17 cellular contexts compared by ENCODE assay signal in the genomic region with DNA sequence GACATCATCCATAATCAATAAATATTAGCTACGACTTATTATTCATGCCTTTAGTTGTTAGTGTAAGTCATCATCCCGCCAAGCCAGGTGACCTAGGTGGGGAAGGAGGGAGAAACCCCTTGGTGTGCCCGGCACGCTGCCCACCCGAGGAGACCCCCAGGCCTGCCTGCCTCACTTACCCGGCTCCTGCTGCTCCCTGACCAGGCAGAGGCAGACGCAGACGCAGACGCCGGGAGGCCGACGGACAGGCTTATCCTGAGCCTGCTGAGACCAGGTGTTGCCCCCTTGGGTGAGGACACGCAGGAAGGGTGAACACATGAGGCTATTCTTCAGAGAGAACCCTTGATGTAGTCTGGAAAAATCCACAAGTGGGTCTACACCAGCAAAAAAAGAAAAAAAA.
DNase-seq lines count a peak whose midpoint lies in the region; ATAC-seq, FAIRE-seq and TF ChIP-seq lines count a peak whose summit lies in the region.
"Had no signal": no experiment of that assay in that cellular context is flagged by ENCODE, and none has a peak within 500 bp of the region (broad histone marks: within the 10 kb centered on the region; RNA-seq: fewer than 3 reads in every experiment).

No MANE protein-coding gene starts in this region.

- H3K36me3 ChIP-seq in mesenchymal stem cell (ENCODE audit: control insufficient read depth in 1 of 2, insufficient read depth in 2 of 2, low read depth in 1 of 2, low read length in 2 of 2) (no peaks in the 10 kb centered on the region), suprapubic skin (no peaks in the 10 kb centered on the region)
- H3K36me3 ChIP-seq: HAP-1 had no signal

- H3K4me1 ChIP-seq in mesenchymal stem cell (ENCODE audit: control insufficient read depth, insufficient read depth, low read depth, low read length) (peaks cover 2% of the 10 kb centered on the region), suprapubic skin (no peaks in the 10 kb centered on the region)
- H3K4me1 ChIP-seq: A549, HAP-1 had no signal

- TF ChIP-seq CTCF in D721Med (IDR thresholded peaks at IDR 0.05; ENCODE audit: insufficient read depth, missing control alignments) (no peak), coronary artery (IDR thresholded peaks at IDR 0.05) (no peak), suprapubic skin (IDR thresholded peaks at IDR 0.05) (no peak)

- H3K9me3 ChIP-seq in mesenchymal stem cell (ENCODE audit: control insufficient read depth, low read length) (no peaks in the 10 kb centered on the region), suprapubic skin (no peaks in the 10 kb centered on the region)
- H3K9me3 ChIP-seq: A549, HAP-1 had no signal

- H2BK5ac ChIP-seq in mesenchymal stem cell (ENCODE audit: low read depth, low read length, poor library complexity, severe bottlenecking), result no peak overlapping the region

- no peak for ATAC-seq in GM21367 (IDR thresholded peaks at IDR 0.05; ENCODE audit: unreplicated experiment)
- no peak for ATAC-seq in GM19455 (IDR thresholded peaks at IDR 0.05; ENCODE audit: unreplicated experiment)

- peak overlapping the region; percentile 51 for H3K9ac ChIP-seq in mesenchymal stem cell (ENCODE audit: low read length)

- no peak overlapping the region for H2AFZ ChIP-seq in mesenchymal stem cell (ENCODE audit: low read depth, low read length)

- no peak overlapping the region for H3K4me2 ChIP-seq in mesenchymal stem cell (ENCODE audit: low read length, poor library complexity, severe bottlenecking)

- no peak overlapping the region for H3K4ac ChIP-seq in mesenchymal stem cell (ENCODE audit: low read depth in 1 of 2, low read length in 2 of 2)

- H3K27me3 ChIP-seq in mesenchymal stem cell (ENCODE audit: control insufficient read depth in 1 of 2, insufficient read depth in 1 of 2, low read length in 2 of 2), result peaks cover 0 to 9% of the 10 kb centered on the region in 2 experiments
- peaks cover 6% of the 10 kb centered on the region for H3K27me3 ChIP-seq in suprapubic skin

- H2BK120ac ChIP-seq in mesenchymal stem cell (ENCODE audit: low read depth, low read length), result no peak overlapping the region

- FAIRE-seq in D721Med (lab: Jason Lieb, UNC), result peak; percentile 77
- FAIRE-seq: A549, G401.6, GM19239, H54 had no signal

- H3K27ac ChIP-seq in coronary artery, result no peak overlapping the region
- no peak overlapping the region for H3K27ac ChIP-seq in mesenchymal stem cell (ENCODE audit: low read length, poor library complexity, severe bottlenecking)
- H3K27ac ChIP-seq in suprapubic skin, result no peak overlapping the region
- H3K27ac ChIP-seq: A549 had no signal

- no peak for TF ChIP-seq EP300 in suprapubic skin (IDR thresholded peaks at IDR 0.05)

- no peak overlapping the region for H3K4me3 ChIP-seq in coronary artery
- H3K4me3 ChIP-seq in mesenchymal stem cell (ENCODE audit: insufficient read depth in 1 of 2, low read depth in 1 of 2, low read length in 2 of 2), result no peak overlapping the region
- H3K4me3 ChIP-seq in suprapubic skin, result no peak overlapping the region
- H3K4me3 ChIP-seq: A549, HAP-1 had no signal

- WGBS in mesenchymal stem cell, result 83% methylated on average over 4 of the region's 13 CpGs
- 79% methylated on average over 13 of the region's 13 CpGs for WGBS in suprapubic skin

- H2BK12ac ChIP-seq in mesenchymal stem cell (ENCODE audit: low read length in 2 of 2), result no peak overlapping the region

- no peak overlapping the region for H2BK15ac ChIP-seq in mesenchymal stem cell (ENCODE audit: low read depth, poor library complexity, severe bottlenecking)

- no peak overlapping the region for H4K91ac ChIP-seq in mesenchymal stem cell (ENCODE audit: low read length)

- H3K18ac ChIP-seq in mesenchymal stem cell (ENCODE audit: low read depth in 1 of 2, low read length in 2 of 2), result no peak overlapping the region

- no peaks in the 10 kb centered on the region for H3K79me1 ChIP-seq in mesenchymal stem cell (replicated peaks; ENCODE audit: low read length, poor library complexity, severe bottlenecking)

- DNase-seq in D721Med (ENCODE audit: insufficient read length, low spot score), result no peak
- peak; percentile 90 for DNase-seq in NCI-H146 (lab: John Stamatoyannopoulos, UW)
- DNase-seq in coronary artery (ENCODE audit: low spot score), result peak; percentile 66
- DNase-seq in mesenchymal stem cell, result no peak
- no peak for DNase-seq in suprapubic skin (ENCODE audit: low spot score in 2 of 2)
- no peak for DNase-seq in activated CD8-positive, alpha-beta memory T cell treated with anti-CD3 and anti-CD28 coated beads, Interleukin-2, amount 50 U/mL, for 4 hours
- DNase-seq: Calu3, DND-41, GOT3, HFFc6 had no signal

- no peak overlapping the region for H3K14ac ChIP-seq in mesenchymal stem cell (ENCODE audit: low read length in 2 of 2)

- H3K23ac ChIP-seq in mesenchymal stem cell (ENCODE audit: low read length in 2 of 2), result no peak overlapping the region

- no peak overlapping the region for H2AK5ac ChIP-seq in mesenchymal stem cell (ENCODE audit: low read length, severe bottlenecking)

- TF ChIP-seq POLR2A in suprapubic skin (IDR thresholded peaks at IDR 0.05), result no peak

- no peak overlapping the region for H4K8ac ChIP-seq in mesenchymal stem cell (ENCODE audit: low read length)

Comparison
In these comparisons a context has a peak if more than half of its experiments do, and no peak if none do; other contexts are left out.
1. DNase-seq: peak in NCI-H146 (single experiment) and coronary artery (single experiment); none in D721Med (single experiment), mesenchymal stem cell (single experiment), suprapubic skin (0 of 2) and activated CD8-positive, alpha-beta memory T cell treated with anti-CD3 and anti-CD28 coated beads, Interleukin-2, amount 50 U/mL, for 4 hours (single experiment).